Comparison of ENCODE assay signal across 9 cellular contexts in genomic region chr17:50169121-50169764, GRCh38. TPM values are rescaled to one million over a fixed set of nuclear protein-coding genes. Genes with fewer than 3 reads are reported as not detected.
A peak's percentile ranks its signal among the peaks of the same experiment; 100 is the strongest.
DNase-seq lines count a peak whose midpoint lies in the region; ATAC-seq and TF ChIP-seq lines count a peak whose summit lies in the region.
"Had no signal": no experiment of that assay in that cellular context is flagged by ENCODE, and none has a peak within 500 bp of the region (broad histone marks: within the 10 kb centered on the region; RNA-seq: fewer than 3 reads in every experiment).

No MANE protein-coding gene starts in this region.

- peak; percentile 74 for DNase-seq in AG08396 (ENCODE audit: low spot score)
- DNase-seq in GM13976 (ENCODE audit: low spot score) = peak; percentile 86
- DNase-seq in NCI-H526 (lab: John Stamatoyannopoulos, UW) = peak; percentile 58 to 70
- peak; percentile 33 to 39 for DNase-seq in activated CD4-positive, alpha-beta T cell treated with anti-CD3 and anti-CD28 coated beads, Interleukin-2, amount 50 U/mL, for 4 hours
- DNase-seq in effector memory CD8-positive, alpha-beta T cell = peak; percentile 58 to 67 (median 62)
- peak; percentile 40 to 87 (median 76) for DNase-seq in naive thymus-derived CD8-positive, alpha-beta T cell
- no peak for DNase-seq in NCI-H446 treated with DMSO at 0.1 percent for 48 hours (lab: John Stamatoyannopoulos, UW)
- DNase-seq: left cardiac atrium had no signal

- H3K4me1 Mint-ChIP-seq in effector memory CD8-positive, alpha-beta T cell (ENCODE audit: low read depth in 2 of 2) = peaks cover 12 to 15% of the 10 kb centered on the region in 2 donors
- peaks cover 11 to 24% (median 14%) of the 10 kb centered on the region in 4 donors for H3K4me1 Mint-ChIP-seq in naive thymus-derived CD8-positive, alpha-beta T cell

- peak; percentile 68 for TF ChIP-seq CTCF in GM13976 (IDR thresholded peaks at IDR 0.05; ENCODE audit: borderline replicate concordance, control extremely low read depth, extremely low read depth, insufficient read depth, missing control alignments)

- no peaks in the 10 kb centered on the region for H3K9me3 Mint-ChIP-seq in effector memory CD8-positive, alpha-beta T cell
- no peaks in the 10 kb centered on the region for H3K9me3 Mint-ChIP-seq in naive thymus-derived CD8-positive, alpha-beta T cell

- ATAC-seq in effector memory CD8-positive, alpha-beta T cell (replicated peaks) = peak; percentile 91
- ATAC-seq in naive thymus-derived CD8-positive, alpha-beta T cell = peak; percentile 93 to 97
- no peak for ATAC-seq in GM18511 (IDR thresholded peaks at IDR 0.05; ENCODE audit: unreplicated experiment)

- H3K27ac Mint-ChIP-seq in effector memory CD8-positive, alpha-beta T cell = peak overlapping the region; percentile 91 to 92
- H3K27ac Mint-ChIP-seq in naive thymus-derived CD8-positive, alpha-beta T cell = peak overlapping the region; percentile 74 to 98 (median 93)

- POLR2A ChIA-PET in naive thymus-derived CD8-positive, alpha-beta T cell (lab: Charles Lee) = interaction anchor here (0.7 to 1.3 kb wide), 9 partner anchors 15 to 104 kb away, joined by 3 to 5 read pairs (median 3); no protein-coding TSS in a partner anchor

- peaks cover 0 to 22% of the 10 kb centered on the region in 2 donors for H3K27me3 Mint-ChIP-seq in effector memory CD8-positive, alpha-beta T cell
- H3K27me3 Mint-ChIP-seq in naive thymus-derived CD8-positive, alpha-beta T cell = peaks cover 0 to 4% (median 0%) of the 10 kb centered on the region in 5 donors

- peaks cover 20% of the 10 kb centered on the region for H3K36me3 Mint-ChIP-seq in effector memory CD8-positive, alpha-beta T cell (ENCODE audit: insufficient read depth)
- H3K36me3 Mint-ChIP-seq in naive thymus-derived CD8-positive, alpha-beta T cell = no peaks in the 10 kb centered on the region

- in situ Hi-C loops in GM13976 (cut with MboI; ENCODE audit: low sequenced_read_pairs, unreplicated experiment) = no loop called here

- H3K4me3 Mint-ChIP-seq in effector memory CD8-positive, alpha-beta T cell = peak overlapping the region; percentile 60 to 70
- H3K4me3 Mint-ChIP-seq in naive thymus-derived CD8-positive, alpha-beta T cell = peak overlapping the region; percentile 50 to 80 (median 72)

RNA-seq across cellular contexts. Expression of gene SGCA, which starts 3.4 kb away (rescaled TPM):
- not detected for total RNA-seq in naive thymus-derived CD8-positive, alpha-beta T cell
- under 1 TPM in 1 of 3 donors, not detected in 2; 0.71 TPM for polyA plus RNA-seq in naive thymus-derived CD8-positive, alpha-beta T cell

RNA-seq across cellular contexts. Expression of gene PPP1R9B, which starts 18.8 kb away (rescaled TPM):
- 10 to 100 TPM; 82.8 to 83.6 TPM for total RNA-seq in naive thymus-derived CD8-positive, alpha-beta T cell
- polyA plus RNA-seq in naive thymus-derived CD8-positive, alpha-beta T cell = under 1 TPM; 0.29 to 0.84 (median 0.67) TPM

RNA-seq across cellular contexts. Expression of gene COL1A1, which starts 32.2 kb away (rescaled TPM):
- under 1 TPM; 0.44 to 0.83 TPM for total RNA-seq in naive thymus-derived CD8-positive, alpha-beta T cell
- not detected for polyA plus RNA-seq in naive thymus-derived CD8-positive, alpha-beta T cell

RNA-seq across cellular contexts. Expression of gene SAMD14, which starts 39.3 kb away (rescaled TPM):
- under 1 TPM in 1 of 2 experiments, not detected in 1; 0.30 TPM for total RNA-seq in naive thymus-derived CD8-positive, alpha-beta T cell
- not detected for polyA plus RNA-seq in naive thymus-derived CD8-positive, alpha-beta T cell
